Comparison of ENCODE assay signal across 8 cellular contexts in the genomic region with DNA sequence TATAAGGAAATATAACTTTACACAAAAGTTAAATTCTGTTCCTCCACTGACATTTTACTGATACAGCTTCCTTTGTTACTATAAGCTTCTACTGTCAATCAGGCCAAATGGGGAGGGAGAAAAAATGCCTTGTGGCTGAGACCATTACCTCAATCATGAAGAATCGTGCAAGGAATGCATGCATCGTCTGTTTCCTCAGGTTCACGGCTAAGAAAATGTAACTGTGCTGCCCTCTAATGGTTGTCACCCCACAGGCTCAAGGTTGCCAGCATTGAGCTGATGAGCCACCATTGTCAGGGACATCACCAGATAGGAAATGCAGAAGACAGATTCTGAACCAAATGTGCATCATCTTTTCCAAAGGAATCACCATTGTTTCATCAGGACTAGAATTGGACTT.
DNase-seq lines count a peak whose midpoint lies in the region; ATAC-seq and TF ChIP-seq lines count a peak whose summit lies in the region.

No MANE protein-coding gene starts in this region.

- no peaks in the 10 kb centered on the region for H3K4me1 ChIP-seq in mammary epithelial cell (ENCODE audit: insufficient read depth, low read length)
- no peaks in the 10 kb centered on the region for H3K4me1 ChIP-seq in lower lobe of right lung

- ATAC-seq in lower lobe of right lung (peak; percentile 53 to 87), HG03354 (IDR thresholded peaks at IDR 0.05; ENCODE audit: poor library complexity, severe bottlenecking, unreplicated experiment) (no peak), GM21576 (IDR thresholded peaks at IDR 0.05; ENCODE audit: unreplicated experiment) (no peak)

- no TSS peak for BruUV-seq in mammary epithelial cell (replicated peaks; lab: Mats Ljungman, UMichigan)

- intact Hi-C loops in mammary epithelial cell (cut with micrococcal nuclease) (loop anchor here (1.0 to 10.0 kb wide), 2 partner anchors 145 to 385 kb away; no protein-coding TSS in a partner anchor), lower lobe of right lung (cut with DNase I) (no loop called here)

- H3K4me3 ChIP-seq in mammary epithelial cell (replicated peaks in 1 of 3; ENCODE audit: insufficient read depth in 1 of 3, low read depth in 2 of 3, low read length in 3 of 3) = no peak overlapping the region
- H3K4me3 ChIP-seq in lower lobe of right lung = no peak overlapping the region

- no peaks in the 10 kb centered on the region for H3K9me3 ChIP-seq in mammary epithelial cell (replicated peaks; ENCODE audit: insufficient read depth, low read length)
- H3K9me3 ChIP-seq in lower lobe of right lung = no peaks in the 10 kb centered on the region

- in situ Hi-C loops in mammary epithelial cell (cut with MboI; ENCODE audit: low sequenced_read_pairs in 2 of 2) = no loop called here

- H3K4me2 ChIP-seq in mammary epithelial cell (ENCODE audit: insufficient read depth, low read depth, low read length) = no peak overlapping the region

- dilution Hi-C loops in mammary epithelial cell (cut with HindIII; ENCODE audit: low sequenced_read_pairs) = no loop called here

- H3K27me3 ChIP-seq in mammary epithelial cell (ENCODE audit: insufficient read depth, low read length) (no peaks in the 10 kb centered on the region), lower lobe of right lung (ENCODE audit: low read depth) (no peaks in the 10 kb centered on the region)

- no peak overlapping the region for H3K27ac ChIP-seq in mammary epithelial cell (ENCODE audit: insufficient read depth, low read depth, low read length)
- H3K27ac ChIP-seq in lower lobe of right lung = no peak overlapping the region

- 5% methylated on average over 3 of the region's 3 CpGs for WGBS in mammary epithelial cell (ENCODE audit: low coverage, missing lambda C conversion rate)

- TF ChIP-seq CTCF in mammary epithelial cell (conservative IDR thresholded peaks at IDR 0.05 in 1 of 2, IDR thresholded peaks at IDR 0.05 in 1 of 2; ENCODE audit: extremely low read depth in 1 of 2, insufficient read depth in 1 of 2, low read depth in 1 of 2, low read length in 2 of 2) (peak; percentile 71 to 74), lower lobe of right lung (IDR thresholded peaks at IDR 0.05) (peak; percentile 38)

- DNase-seq in NCI-H2171 treated with DMSO at 0.1 percent for 48 hours (lab: John Stamatoyannopoulos, UW) (peak; percentile 9), NCI-H2171 (lab: John Stamatoyannopoulos, UW) (no peak), NCI-H2227 treated with DMSO at 0.1 percent for 48 hours (lab: John Stamatoyannopoulos, UW) (peak; percentile 18), mammary epithelial cell (peak; percentile 40), lower lobe of right lung (no peak), epidermal melanocyte (ENCODE audit: insufficient read length, low spot score) (no peak)

- H3K36me3 ChIP-seq in mammary epithelial cell (ENCODE audit: insufficient read depth, low read length) = no peaks in the 10 kb centered on the region
- no peaks in the 10 kb centered on the region for H3K36me3 ChIP-seq in lower lobe of right lung

- no peaks in the 10 kb centered on the region for H4K20me1 ChIP-seq in mammary epithelial cell (ENCODE audit: insufficient read depth, low read length)

- CTCF ChIA-PET in mammary epithelial cell (lab: Charles Lee; ENCODE audit: low non-redundant PET) = interaction anchor here (0.5 to 0.8 kb wide), 10 partner anchors 14 to 397 kb away, joined by 3 to 14 read pairs (median 4); no protein-coding TSS in a partner anchor

- H3K79me2 ChIP-seq in mammary epithelial cell (ENCODE audit: insufficient read depth, low read length) = no peaks in the 10 kb centered on the region

- H3K9ac ChIP-seq in mammary epithelial cell (ENCODE audit: insufficient read depth, low read length) = no peak overlapping the region

- H2AFZ ChIP-seq in mammary epithelial cell (ENCODE audit: low read depth, low read length) = no peak overlapping the region

Comparison
In these comparisons a context has a peak if more than half of its experiments do, and no peak if none do; other contexts are left out.
1. DNase-seq: peak in NCI-H2171 treated with DMSO at 0.1 percent for 48 hours (single experiment), NCI-H2227 treated with DMSO at 0.1 percent for 48 hours (single experiment) and mammary epithelial cell (single experiment); none in NCI-H2171 (single experiment), lower lobe of right lung (single experiment) and epidermal melanocyte (single experiment).
2. ATAC-seq: peak in lower lobe of right lung (2 of 2); none in HG03354 (single experiment) and GM21576 (single experiment).